In the genomic region with DNA sequence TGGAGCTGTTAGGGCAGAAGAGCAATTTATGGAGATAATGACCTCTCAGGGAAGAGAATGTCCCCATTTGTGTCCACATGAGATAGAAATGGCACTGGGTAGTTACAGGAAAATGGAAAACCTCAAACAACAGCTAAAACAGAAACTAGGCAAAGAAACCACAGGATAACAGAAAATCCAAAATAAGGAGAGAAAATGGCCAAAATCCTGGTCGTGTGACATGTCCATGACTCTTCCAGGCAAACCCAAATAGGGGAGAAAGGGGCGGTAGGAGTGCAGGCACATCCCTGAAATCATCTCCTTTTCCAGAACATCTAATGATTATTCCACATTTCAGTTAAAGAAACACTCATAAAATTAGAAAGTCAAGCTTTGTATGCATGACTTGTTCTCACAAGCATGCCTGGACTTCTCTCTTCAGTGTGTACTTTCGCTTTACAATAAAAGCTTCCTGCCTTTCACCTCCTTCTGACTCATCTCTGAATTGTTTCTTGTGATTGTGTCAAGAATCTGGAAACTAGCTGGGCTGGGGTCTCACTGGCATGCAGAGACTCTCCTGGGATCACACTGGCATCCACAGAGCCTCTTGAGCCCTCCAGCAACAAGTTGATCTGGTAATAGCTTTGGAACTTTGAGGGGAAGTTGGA, we compare ENCODE assay signal across 11 cellular contexts.
DNase-seq lines count a peak whose midpoint lies in the region; ATAC-seq, FAIRE-seq and TF ChIP-seq lines count a peak whose summit lies in the region.
"Had no signal": no experiment of that assay in that cellular context is flagged by ENCODE, and none has a peak within 500 bp of the region (broad histone marks: within the 10 kb centered on the region; RNA-seq: fewer than 3 reads in every experiment).

No MANE protein-coding gene starts in this region.

- no peaks in the 10 kb centered on the region for H3K36me3 ChIP-seq in neuronal stem cell (replicated peaks in 1 of 2; ENCODE audit: control insufficient read depth in 2 of 2, insufficient read depth in 2 of 2, low read length in 2 of 2)
- H3K36me3 ChIP-seq in HepG2 (replicated peaks in 1 of 2; ENCODE audit: control insufficient read depth in 1 of 2, insufficient read depth in 2 of 2, low read length in 2 of 2): no peaks in the 10 kb centered on the region

- H3K14ac ChIP-seq in neuronal stem cell (ENCODE audit: low read length): no peak overlapping the region

- CTCF ChIA-PET in HepG2 (lab: Yijun Ruan, JAX; ENCODE audit: low intra/inter-chr PET ratio, low total read pairs): no interaction called here

- H3K4me2 ChIP-seq in neuronal stem cell (ENCODE audit: insufficient read depth, low read length, poor library complexity, severe bottlenecking): no peak overlapping the region
- H3K4me2 ChIP-seq in HepG2 (ENCODE audit: low read depth, low read length): no peak overlapping the region

- no peaks in the 10 kb centered on the region for H3K27me3 ChIP-seq in neuronal stem cell (ENCODE audit: control insufficient read depth in 3 of 3, insufficient read depth in 3 of 3, low read depth in 1 of 3, low read length in 3 of 3)
- no peaks in the 10 kb centered on the region for H3K27me3 ChIP-seq in HepG2 (ENCODE audit: control insufficient read depth in 1 of 2, insufficient read depth in 2 of 2, low read length in 2 of 2)
- H3K27me3 ChIP-seq: body of pancreas had no signal

- no peaks in the 10 kb centered on the region for H3K36me3 Mint-ChIP-seq in chondrocyte (ENCODE audit: low read depth)

- ATAC-seq in GM18907 (IDR thresholded peaks at IDR 0.05; ENCODE audit: unreplicated experiment) (peak; percentile 54), HG03097 (IDR thresholded peaks at IDR 0.05; ENCODE audit: low FRiP score, unreplicated experiment) (peak; percentile 45), GM18520 (IDR thresholded peaks at IDR 0.05; ENCODE audit: unreplicated experiment) (no peak), HepG2 (no peak)
- ATAC-seq: body of pancreas had no signal

- H3K27ac Mint-ChIP-seq in chondrocyte (ENCODE audit: unreplicated experiment): no peak overlapping the region
- H3K27ac Mint-ChIP-seq: H9, nephron had no signal

- no peak for FAIRE-seq in HepG2 (lab: Jason Lieb, UNC)

- no peak for TF ChIP-seq POLR2A in HepG2 (IDR thresholded peaks at IDR 0.05; ENCODE audit: insufficient read depth in 1 of 2, low read depth in 2 of 2, low read length in 2 of 2)

- no peaks in the 10 kb centered on the region for H3K79me1 ChIP-seq in neuronal stem cell (ENCODE audit: low read depth, low read length)

- in situ Hi-C loops in HepG2 (cut with HindIII; ENCODE audit: extremely low pct_ligation_motif_present, low pct_unique_long_range_greater_than_20kb): no loop called here

- H3K27ac ChIP-seq in neuronal stem cell (replicated peaks; ENCODE audit: low read length) (no peak overlapping the region), HepG2 (ENCODE audit: extremely low read length, insufficient read depth, low read length) (no peak overlapping the region)
- H3K27ac ChIP-seq: body of pancreas had no signal

- H3K23ac ChIP-seq in neuronal stem cell (ENCODE audit: low read depth, low read length, poor library complexity): no peak overlapping the region

- no peak overlapping the region for H4K8ac ChIP-seq in neuronal stem cell (ENCODE audit: low read depth, low read length)

- no peaks in the 10 kb centered on the region for H3K4me1 Mint-ChIP-seq in chondrocyte (ENCODE audit: low read depth)
- H3K4me1 Mint-ChIP-seq: H9 had no signal

- H2BK15ac ChIP-seq in neuronal stem cell (ENCODE audit: low read length): no peak overlapping the region

- H4K20me1 ChIP-seq in HepG2 (ENCODE audit: insufficient read depth, low read length): no peaks in the 10 kb centered on the region

- TF ChIP-seq CTCF in chondrocyte (IDR thresholded peaks at IDR 0.05): no peak
- TF ChIP-seq CTCF in HepG2 (CRISPR knock-in tag; IDR thresholded peaks at IDR 0.05): no peak

- H3K9ac ChIP-seq in neuronal stem cell (ENCODE audit: low read depth, low read length, poor library complexity): no peak overlapping the region
- no peak overlapping the region for H3K9ac ChIP-seq in HepG2 (ENCODE audit: insufficient read depth, low read depth, low read length)

- no peak for TF ChIP-seq RAD21 in HepG2 (CRISPR knock-in tag; IDR thresholded peaks at IDR 0.05)

- no TSS peak for BruUV-seq in HepG2 (replicated peaks; lab: Mats Ljungman, UMichigan)

- peak overlapping the region; percentile 64 for H2AFZ ChIP-seq in neuronal stem cell (ENCODE audit: low read length)
- H2AFZ ChIP-seq in HepG2 (ENCODE audit: low read length): no peak overlapping the region

- H4K91ac ChIP-seq in neuronal stem cell (ENCODE audit: low read depth, low read length, poor library complexity): no peak overlapping the region

- no peak overlapping the region for H3K4me3 ChIP-seq in neuronal stem cell (ENCODE audit: low read length in 2 of 2)
- no peak overlapping the region for H3K4me3 ChIP-seq in HepG2 (replicated peaks in 1 of 3; ENCODE audit: insufficient read depth in 1 of 3, low read depth in 2 of 3, low read length in 3 of 3)
- H3K4me3 ChIP-seq: body of pancreas had no signal

- H2BK12ac ChIP-seq in neuronal stem cell (ENCODE audit: low read length): no peak overlapping the region

- no peak overlapping the region for H3K4ac ChIP-seq in neuronal stem cell (ENCODE audit: low read length)

- no peak overlapping the region for H3K18ac ChIP-seq in neuronal stem cell (ENCODE audit: low read length)

- peaks cover 3 to 15% of the 10 kb centered on the region in 2 donors for H3K4me1 ChIP-seq in neuronal stem cell (ENCODE audit: control insufficient read depth in 2 of 2, insufficient read depth in 1 of 2, low read depth in 1 of 2, low read length in 2 of 2)
- H3K4me1 ChIP-seq in HepG2 (ENCODE audit: insufficient read depth, low read length): no peaks in the 10 kb centered on the region
- H3K4me1 ChIP-seq: body of pancreas had no signal

- no peak overlapping the region for H2BK5ac ChIP-seq in neuronal stem cell (ENCODE audit: low read length)

- DNase-seq in SW480 (ENCODE audit: low spot score) (peak; percentile 3), neuronal stem cell (ENCODE audit: low spot score) (no peak), chondrocyte (ENCODE audit: low spot score) (no peak), HepG2 (ENCODE audit: low spot score) (no peak)
- DNase-seq in activated CD4-positive, alpha-beta T cell treated with anti-CD3 and anti-CD28 coated beads, Interleukin-2, amount 50 U/mL, for 48 hours: no peak
- DNase-seq: body of pancreas, H9 had no signal

- POLR2A ChIA-PET in HepG2 (lab: Yijun Ruan, JAX): no interaction called here

- no CpG with 5 or more reads among the region's 3 CpGs for WGBS in neuronal stem cell (ENCODE audit: extremely low coverage in 2 of 2, insufficient read length in 2 of 2, insufficient replicate concordance in 1 of 2), 2 donors
- 7% methylated on average over 3 of the region's 3 CpGs for WGBS in HepG2 (ENCODE audit: low lambda C conversion rate)

- H3K9me3 Mint-ChIP-seq in chondrocyte (ENCODE audit: low read depth): peaks cover 8% of the 10 kb centered on the region

- H3K79me2 ChIP-seq in HepG2 (ENCODE audit: insufficient read depth, low read length): no peaks in the 10 kb centered on the region

- H2AK5ac ChIP-seq in neuronal stem cell (ENCODE audit: low read depth, low read length): no peak overlapping the region

- H3K9me3 ChIP-seq in neuronal stem cell (replicated peaks in 1 of 2; ENCODE audit: control insufficient read depth in 2 of 2, insufficient read depth in 1 of 2, low read depth in 1 of 2, low read length in 2 of 2) (peaks cover 2 to 10% of the 10 kb centered on the region in 2 donors), HepG2 (ENCODE audit: low read length) (peaks cover 95% of the 10 kb centered on the region)
- H3K9me3 ChIP-seq: body of pancreas had no signal

- intact Hi-C loops in HepG2 (cut with micrococcal nuclease; ENCODE audit: unreplicated experiment): no loop called here

- H2BK120ac ChIP-seq in neuronal stem cell (ENCODE audit: low read depth, low read length): no peak overlapping the region

- no peak overlapping the region for H3K4me3 Mint-ChIP-seq in chondrocyte (ENCODE audit: unreplicated experiment)
- H3K4me3 Mint-ChIP-seq: H9, nephron had no signal

- no peaks in the 10 kb centered on the region for H3K27me3 Mint-ChIP-seq in chondrocyte (ENCODE audit: low read depth)

- no peak for TF ChIP-seq EP300 in HepG2 (IDR thresholded peaks at IDR 0.05; ENCODE audit: low read depth in 2 of 2, low read length in 2 of 2)
- no peak for TF ChIP-seq EP300 in HepG2 (CRISPR knock-in tag; IDR thresholded peaks at IDR 0.05; ENCODE audit: borderline replicate concordance)

TF ChIP-seq in HepG2, 621 proteins besides CTCF, POLR2A, EP300 and RAD21:
- TF ChIP-seq ZNF431 (CRISPR knock-in tag; IDR thresholded peaks at IDR 0.05; ENCODE audit: borderline replicate concordance, low read depth) (no peak), PHF8 (CRISPR knock-in tag; IDR thresholded peaks at IDR 0.05) (no peak), ARNTL (CRISPR knock-in tag; IDR thresholded peaks at IDR 0.05) (no peak), ZNF10 (CRISPR knock-in tag; IDR thresholded peaks at IDR 0.05; ENCODE audit: borderline replicate concordance, low read depth) (no peak), ZNF121 (CRISPR knock-in tag; IDR thresholded peaks at IDR 0.05) (no peak), KDM4B (CRISPR knock-in tag; IDR thresholded peaks at IDR 0.05) (no peak)
- TF ChIP-seq, protein P1, sequence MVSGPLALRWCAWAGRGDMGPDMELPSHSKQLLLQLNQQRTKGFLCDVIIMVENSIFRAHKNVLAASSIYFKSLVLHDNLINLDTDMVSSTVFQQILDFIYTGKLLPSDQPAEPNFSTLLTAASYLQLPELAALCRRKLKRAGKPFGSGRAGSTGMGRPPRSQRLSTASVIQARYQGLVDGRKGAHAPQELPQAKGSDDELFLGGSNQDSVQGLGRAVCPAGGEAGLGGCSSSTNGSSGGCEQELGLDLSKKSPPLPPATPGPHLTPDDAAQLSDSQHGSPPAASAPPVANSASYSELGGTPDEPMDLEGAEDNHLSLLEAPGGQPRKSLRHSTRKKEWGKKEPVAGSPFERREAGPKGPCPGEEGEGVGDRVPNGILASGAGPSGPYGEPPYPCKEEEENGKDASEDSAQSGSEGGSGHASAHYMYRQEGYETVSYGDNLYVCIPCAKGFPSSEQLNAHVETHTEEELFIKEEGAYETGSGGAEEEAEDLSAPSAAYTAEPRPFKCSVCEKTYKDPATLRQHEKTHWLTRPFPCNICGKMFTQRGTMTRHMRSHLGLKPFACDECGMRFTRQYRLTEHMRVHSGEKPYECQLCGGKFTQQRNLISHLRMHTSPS (CRISPR knock-in tag; IDR thresholded peaks at IDR 0.05; ENCODE audit: low read depth): no peak

Comparison
In these comparisons a context has a peak if more than half of its experiments do, and no peak if none do; other contexts are left out.
1. ATAC-seq: peak in GM18907 (single experiment) and HG03097 (single experiment); none in GM18520 (single experiment) and HepG2 (single experiment).